In the genomic region with DNA sequence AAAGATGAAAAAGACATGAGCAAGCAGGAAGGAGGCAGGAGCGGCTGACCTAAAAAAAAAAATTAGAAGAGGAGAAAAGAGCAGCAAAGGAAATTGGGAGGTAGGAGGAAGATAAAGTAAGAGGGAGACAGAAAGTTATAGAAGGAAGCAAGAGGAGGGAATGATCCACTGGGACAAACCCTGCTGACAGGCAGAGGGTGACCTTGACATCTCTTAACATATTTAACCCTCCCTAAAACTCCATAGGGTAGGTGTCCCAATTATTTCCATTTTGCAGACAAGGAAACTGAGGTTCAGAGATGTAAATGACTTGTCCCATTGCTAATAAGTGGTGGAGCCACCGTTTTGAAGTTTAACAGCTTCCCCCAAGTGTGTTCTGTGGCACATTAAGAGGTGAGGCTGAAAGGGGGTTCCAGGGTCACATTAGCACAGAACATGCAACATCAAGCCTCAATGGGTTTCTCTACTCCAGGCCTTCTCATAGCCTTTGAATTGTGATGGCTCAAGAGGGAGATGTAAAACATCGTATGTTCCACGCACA, we compare ENCODE assay signal across 1 cellular context.
TF ChIP-seq lines count a peak whose summit lies in the region.

No MANE protein-coding gene starts in this region.

TF ChIP-seq in GM12878, 131 proteins besides CTCF, POLR2A, EP300 and RAD21 (continued from another document):
- TF ChIP-seq, protein P1, sequence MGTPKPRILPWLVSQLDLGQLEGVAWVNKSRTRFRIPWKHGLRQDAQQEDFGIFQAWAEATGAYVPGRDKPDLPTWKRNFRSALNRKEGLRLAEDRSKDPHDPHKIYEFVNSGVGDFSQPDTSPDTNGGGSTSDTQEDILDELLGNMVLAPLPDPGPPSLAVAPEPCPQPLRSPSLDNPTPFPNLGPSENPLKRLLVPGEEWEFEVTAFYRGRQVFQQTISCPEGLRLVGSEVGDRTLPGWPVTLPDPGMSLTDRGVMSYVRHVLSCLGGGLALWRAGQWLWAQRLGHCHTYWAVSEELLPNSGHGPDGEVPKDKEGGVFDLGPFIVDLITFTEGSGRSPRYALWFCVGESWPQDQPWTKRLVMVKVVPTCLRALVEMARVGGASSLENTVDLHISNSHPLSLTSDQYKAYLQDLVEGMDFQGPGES (IDR thresholded peaks at IDR 0.05), result no peak
- TF ChIP-seq SUPT20H (IDR thresholded peaks at IDR 0.05; ENCODE audit: borderline replicate concordance, control insufficient read depth, low read depth, low read length), result no peak
- TF ChIP-seq TARDBP (IDR thresholded peaks at IDR 0.05; ENCODE audit: borderline replicate concordance), result no peak
